Comparison of ENCODE assay signal across 27 cellular contexts in the genomic region with DNA sequence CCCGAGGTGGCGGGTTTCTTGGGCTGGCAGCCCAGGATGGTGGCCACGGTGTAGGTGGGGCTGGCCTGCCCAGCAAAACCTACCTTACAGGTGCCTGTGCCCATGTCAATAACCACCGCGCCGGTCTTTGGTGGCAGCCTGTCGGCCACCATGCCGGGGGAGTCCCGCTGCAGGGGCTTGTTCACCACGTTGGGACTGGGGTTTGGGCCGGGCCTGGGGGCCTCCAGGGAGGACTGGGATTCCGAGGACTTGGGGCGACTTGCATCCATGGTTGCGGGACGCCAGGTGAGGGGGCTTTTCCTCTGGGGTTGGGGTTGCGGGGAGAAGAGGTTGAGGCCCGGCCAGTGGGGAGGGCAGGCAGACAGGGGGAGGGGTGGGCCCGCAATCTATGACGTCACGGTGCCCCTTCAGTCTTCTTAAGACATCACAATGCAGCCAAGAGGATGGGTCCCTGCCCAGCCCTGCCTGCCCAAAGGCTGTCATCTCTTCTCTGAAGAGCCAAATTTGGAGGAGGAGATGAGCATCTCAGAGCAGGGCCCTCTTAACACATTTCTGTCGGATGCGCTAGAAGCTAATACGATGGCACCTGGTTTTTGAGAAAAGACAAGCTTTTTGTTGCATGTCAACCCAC. TPM values are rescaled to one million over a fixed set of nuclear protein-coding genes. Genes with fewer than 3 reads are reported as not detected.
DNase-seq lines count a peak whose midpoint lies in the region; ATAC-seq, FAIRE-seq and TF ChIP-seq lines count a peak whose summit lies in the region.
"Had no signal": no experiment of that assay in that cellular context is flagged by ENCODE, and none has a peak within 500 bp of the region (broad histone marks: within the 10 kb centered on the region; RNA-seq: fewer than 3 reads in every experiment).

A gene with protein sequence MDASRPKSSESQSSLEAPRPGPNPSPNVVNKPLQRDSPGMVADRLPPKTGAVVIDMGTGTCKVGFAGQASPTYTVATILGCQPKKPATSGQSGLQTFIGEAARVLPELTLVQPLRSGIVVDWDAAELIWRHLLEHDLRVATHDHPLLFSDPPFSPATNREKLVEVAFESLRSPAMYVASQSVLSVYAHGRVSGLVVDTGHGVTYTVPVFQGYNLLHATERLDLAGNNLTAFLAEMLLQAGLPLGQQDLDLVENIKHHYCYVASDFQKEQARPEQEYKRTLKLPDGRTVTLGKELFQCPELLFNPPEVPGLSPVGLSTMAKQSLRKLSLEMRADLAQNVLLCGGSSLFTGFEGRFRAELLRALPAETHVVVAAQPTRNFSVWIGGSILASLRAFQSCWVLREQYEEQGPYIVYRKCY (minus strand): TSS at position 363 of the 631 bp plus-strand sequence. CDS start 94 bp downstream, at position 269.

- H3K27ac ChIP-seq in GM23338 (ENCODE audit: low read depth) (no peak within 1 kb of the TSS), PC-3 (ENCODE audit: low read length) (no peak within 1 kb of the TSS), kidney (ENCODE audit: low read depth in 2 of 2, low read length in 2 of 2) (no peak within 1 kb of the TSS)
- H3K27ac ChIP-seq: KMS-11 had no signal

- peak within 1 kb of the TSS; percentile 48; the same call in 1 of the 2 replicates for H3K4me2 ChIP-seq in GM23338
- no peak within 1 kb of the TSS for H3K4me2 ChIP-seq in PC-3 (ENCODE audit: low read length)
- H3K4me2 ChIP-seq: KMS-11 had no signal

- H3K9me2 ChIP-seq in GM23338 (ENCODE audit: insufficient read depth) (no peaks in the 10 kb centered on the region), PC-3 (replicated peaks; ENCODE audit: low read length) (no peaks in the 10 kb centered on the region)

- intact Hi-C loops in PC-3 (cut with micrococcal nuclease), result no loop called here
- intact Hi-C loops in kidney (cut with DNase I), result no loop called here
- intact Hi-C loops in activated T-helper 2 cell treated with anti-CD3 and anti-CD28 coated beads, Interferon-gamma antibody, Interleukin-2, Interleukin-4, amounts not matched to agents 10 μg/mL and 5 μg/mL and 100 μg/mL, durations not matched to agents 14 hours and 24 hours and 36 hours (cut with micrococcal nuclease), result no loop called here

- TF ChIP-seq CTCF in GM23338 (conservative IDR thresholded peaks at IDR 0.05; ENCODE audit: low read depth in 2 of 2), result no peak
- TF ChIP-seq CTCF in PC-3 (conservative IDR thresholded peaks at IDR 0.05; ENCODE audit: low read depth, low read length), result 0 out of 2 replicates have a peak, but pooled peaks have one; percentile 6
- TF ChIP-seq CTCF in kidney (IDR thresholded peaks at IDR 0.05; ENCODE audit: borderline replicate concordance, extremely low read depth, insufficient read depth), result no peak

- H3K9me3 Mint-ChIP-seq in GM23338, result peaks cover 94% of the 10 kb centered on the region
- H3K9me3 Mint-ChIP-seq in activated T-helper 2 cell treated with anti-CD3 and anti-CD28 coated beads, Interferon-gamma antibody, Interleukin-2, Interleukin-4, amounts not matched to agents 10 μg/mL and 5 μg/mL and 100 μg/mL, durations not matched to agents 14 hours and 24 hours and 36 hours, result no peaks in the 10 kb centered on the region

- H3K9ac ChIP-seq in PC-3 (ENCODE audit: low read length), result no peak within 1 kb of the TSS
- H3K9ac ChIP-seq in kidney (ENCODE audit: low read length in 2 of 2), result no peak within 1 kb of the TSS
- H3K9ac ChIP-seq: KMS-11 had no signal

- CTCF ChIA-PET in PC-3 (lab: Charles Lee), result interaction anchor here (0.6 kb wide), 1 partner anchor 391 kb away, joined by 10 read pairs; no protein-coding TSS in a partner anchor

- peak within 1 kb of the TSS; percentile 26; the same call in 1 of the 2 replicates for H3K4me3 ChIP-seq in GM23338
- no peak within 1 kb of the TSS for H3K4me3 ChIP-seq in PC-3 (ENCODE audit: low read length)
- H3K4me3 ChIP-seq in kidney (ENCODE audit: low read length in 2 of 2), result no peak within 1 kb of the TSS

- H4K20me1 ChIP-seq in GM23338 (replicated peaks; ENCODE audit: insufficient read depth) (no peaks in the 10 kb centered on the region), PC-3 (ENCODE audit: low read length) (no peaks in the 10 kb centered on the region)

- H3K36me3 ChIP-seq in GM23338 (ENCODE audit: insufficient read depth), result no peaks in the 10 kb centered on the region
- no peaks in the 10 kb centered on the region for H3K36me3 ChIP-seq in PC-3 (ENCODE audit: low read depth, low read length)
- H3K36me3 ChIP-seq in kidney (ENCODE audit: control insufficient read depth in 1 of 2, insufficient read depth in 2 of 2, low read length in 2 of 2), result no peaks in the 10 kb centered on the region
- H3K36me3 ChIP-seq: BE2C had no signal

- H3K27me3 ChIP-seq in GM23338 (ENCODE audit: insufficient read depth) (peaks cover 6% of the 10 kb centered on the region), PC-3 (ENCODE audit: low read length) (peaks cover 16% of the 10 kb centered on the region)
- H3K27me3 ChIP-seq: BE2C had no signal

- no peak for FAIRE-seq in kidney (lab: Jason Lieb, UNC)
- FAIRE-seq: GM12892, GM19239, HTR-8/SVneo had no signal

- no peak for DNase-seq in GM23338 (ENCODE audit: low spot score)
- DNase-seq in PC-3, result no peak
- peak; percentile 69 for DNase-seq in kidney
- DNase-seq in MV-4-11 (lab: John Stamatoyannopoulos, UW), result no peak
- no peak for DNase-seq in T-helper 2 cell
- no peak for DNase-seq in SW 1271 (lab: John Stamatoyannopoulos, UW)
- no peak for DNase-seq in activated T-helper 2 cell treated with anti-CD3 and anti-CD28 coated beads, Interferon-gamma antibody, Interleukin-2, Interleukin-4, amounts not matched to agents 10 μg/mL and 5 μg/mL and 100 μg/mL, durations not matched to agents 14 hours and 24 hours and 36 hours (ENCODE audit: low spot score)
- DNase-seq: ACHN, BE2C, Calu3, DMS79 treated with DMSO at 0.1 percent for 48 hours, NCI-H1105, NCI-H1436 treated with DMSO at 0.1 percent for 48 hours, NCI-H187 treated with DMSO at 0.1 percent for 48 hours, NCI-H2171 treated with DMSO at 0.1 percent for 48 hours, NCI-H345, NCI-H524, NCI-H774, Right ventricle myocardium superior, T-helper 1 cell had no signal

- H3K79me2 ChIP-seq in GM23338 (replicated peaks; ENCODE audit: insufficient read depth) (no peaks in the 10 kb centered on the region), PC-3 (ENCODE audit: low read length) (no peaks in the 10 kb centered on the region)

- ATAC-seq in GM23338, result no peak
- ATAC-seq in PC-3, result no peak

- H3F3A ChIP-seq in GM23338 (replicated peaks; ENCODE audit: low read depth) (no peaks in the 10 kb centered on the region), PC-3 (ENCODE audit: low read length, unreplicated experiment) (no peaks in the 10 kb centered on the region)

- no peaks in the 10 kb centered on the region for H3K4me1 Mint-ChIP-seq in GM23338
- peaks cover 56% of the 10 kb centered on the region for H3K4me1 Mint-ChIP-seq in activated T-helper 2 cell treated with anti-CD3 and anti-CD28 coated beads, Interferon-gamma antibody, Interleukin-2, Interleukin-4, amounts not matched to agents 10 μg/mL and 5 μg/mL and 100 μg/mL, durations not matched to agents 14 hours and 24 hours and 36 hours (ENCODE audit: low read depth)

- peaks cover 12% of the 10 kb centered on the region for H3K27me3 Mint-ChIP-seq in GM23338 (ENCODE audit: insufficient read depth, low read depth, poor library complexity)
- H3K27me3 Mint-ChIP-seq in activated T-helper 2 cell treated with anti-CD3 and anti-CD28 coated beads, Interferon-gamma antibody, Interleukin-2, Interleukin-4, amounts not matched to agents 10 μg/mL and 5 μg/mL and 100 μg/mL, durations not matched to agents 14 hours and 24 hours and 36 hours (ENCODE audit: low read depth), result peaks cover 17% of the 10 kb centered on the region

- peak within 1 kb of the TSS; percentile 95 for H2AFZ ChIP-seq in GM23338
- H2AFZ ChIP-seq in PC-3 (ENCODE audit: low read length), result no peak within 1 kb of the TSS

- BruUV-seq in PC-3 (replicated peaks; lab: Mats Ljungman, UMichigan), result no TSS peak

- H3K27ac Mint-ChIP-seq in GM23338, result no peak within 1 kb of the TSS
- H3K27ac Mint-ChIP-seq in activated T-helper 2 cell treated with anti-CD3 and anti-CD28 coated beads, Interferon-gamma antibody, Interleukin-2, Interleukin-4, amounts not matched to agents 10 μg/mL and 5 μg/mL and 100 μg/mL, durations not matched to agents 14 hours and 24 hours and 36 hours, result no peak within 1 kb of the TSS

- no peak within 1 kb of the TSS for H3K4me3 Mint-ChIP-seq in GM23338
- H3K4me3 Mint-ChIP-seq in activated T-helper 2 cell treated with anti-CD3 and anti-CD28 coated beads, Interferon-gamma antibody, Interleukin-2, Interleukin-4, amounts not matched to agents 10 μg/mL and 5 μg/mL and 100 μg/mL, durations not matched to agents 14 hours and 24 hours and 36 hours (ENCODE audit: low read depth), result no peak within 1 kb of the TSS
- H3K4me3 Mint-ChIP-seq: H9 had no signal

- POLR2A ChIA-PET in PC-3 (lab: Charles Lee; ENCODE audit: unreplicated experiment), result no interaction called here

- H3K36me3 Mint-ChIP-seq in GM23338 (ENCODE audit: low read depth), result peaks cover 37% of the 10 kb centered on the region
- H3K36me3 Mint-ChIP-seq in activated T-helper 2 cell treated with anti-CD3 and anti-CD28 coated beads, Interferon-gamma antibody, Interleukin-2, Interleukin-4, amounts not matched to agents 10 μg/mL and 5 μg/mL and 100 μg/mL, durations not matched to agents 14 hours and 24 hours and 36 hours (ENCODE audit: low read depth), result no peaks in the 10 kb centered on the region

- H3K9me3 ChIP-seq in PC-3 (ENCODE audit: low read length) (no peaks in the 10 kb centered on the region), kidney (ENCODE audit: control insufficient read depth in 1 of 2, low read length in 2 of 2) (no peaks in the 10 kb centered on the region)
- H3K9me3 ChIP-seq: BE2C had no signal

- H3K4me1 ChIP-seq in GM23338 (ENCODE audit: insufficient read depth) (no peaks in the 10 kb centered on the region), PC-3 (ENCODE audit: insufficient read depth, low read length) (no peaks in the 10 kb centered on the region), kidney (ENCODE audit: control insufficient read depth in 1 of 2, insufficient read depth in 1 of 2, low read depth in 1 of 2, low read length in 2 of 2) (no peaks in the 10 kb centered on the region)
- H3K4me1 ChIP-seq: BE2C had no signal

TF ChIP-seq in GM23338, 12 proteins besides CTCF, POLR2A, EP300 and RAD21 (continues in another document):
- TF ChIP-seq EZH2 (IDR thresholded peaks at IDR 0.05; ENCODE audit: low read depth, unreplicated experiment), result no peak

RNA-seq across cellular contexts. Expression of the gene that starts here (rescaled TPM):
- not detected in 2 replicates for total RNA-seq in GM23338 (2014; rRNA removed; shearing (Covaris generic))
- polyA plus RNA-seq in GM23338 (2016; fragmentation: Nextera tagmentation; extraction: Ambion mirVana) (not detected in 2 replicates), kidney (ENCODE audit: insufficient read depth, low read depth, low replicate concordance) (not detected)
- total RNA-seq in PC-3 (2014; rRNA removed) (not detected in 2 replicates), kidney (not detected)
- total RNA-seq in activated T-helper 2 cell treated with anti-CD3 and anti-CD28 coated beads, Interferon-gamma antibody, Interleukin-2, Interleukin-4, amounts not matched to agents 10 μg/mL and 5 μg/mL and 100 μg/mL, durations not matched to agents 14 hours and 24 hours and 36 hours, result not detected in 2 replicates
- total RNA-seq: Calu3, H9, Right ventricle myocardium superior, RPMI7951, SK-MEL-5 had no signal

Comparison
In these comparisons a context has a peak if more than half of its experiments do, and no peak if none do; other contexts are left out.
1. Peak in DNase-seq in kidney; RNA of the gene not detected or under 1 TPM.